ENCODE assay signal across 11 cellular contexts in the genomic region with DNA sequence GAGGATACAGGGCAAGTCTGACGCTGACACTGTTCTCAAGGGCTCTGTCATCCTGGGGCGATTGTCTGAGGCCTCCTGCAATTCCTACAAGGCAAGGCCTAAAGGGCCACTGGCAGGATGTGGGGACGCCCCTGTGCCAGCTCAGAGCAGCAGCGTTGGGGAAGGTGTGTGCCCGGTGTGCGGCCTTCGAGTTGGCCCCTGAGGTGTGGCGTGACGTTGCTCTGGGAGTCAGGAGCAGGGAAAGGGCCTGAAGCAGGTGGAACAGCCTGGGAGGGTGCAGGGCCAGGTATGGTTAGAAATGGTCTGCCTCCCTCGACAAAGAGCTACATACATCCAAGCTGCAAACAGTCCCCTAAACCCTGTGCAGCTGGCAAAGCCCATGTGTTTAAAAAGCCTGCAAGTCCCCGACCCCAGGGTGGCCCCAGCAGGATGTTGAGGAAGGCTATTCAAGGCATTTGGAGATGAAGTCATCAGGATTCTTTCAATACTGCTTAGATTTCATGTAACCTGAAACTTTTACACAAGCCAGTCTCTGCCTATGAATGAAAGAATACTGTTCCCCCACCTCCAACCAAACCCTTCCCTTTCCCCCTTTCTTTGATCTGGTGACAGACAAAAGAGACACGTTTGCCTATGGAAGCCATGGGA.
DNase-seq lines count a peak whose midpoint lies in the region; FAIRE-seq and TF ChIP-seq lines count a peak whose summit lies in the region.
"Had no signal": no experiment of that assay in that cellular context is flagged by ENCODE, and none has a peak within 500 bp of the region (broad histone marks: within the 10 kb centered on the region; RNA-seq: fewer than 3 reads in every experiment).

No MANE protein-coding gene starts in this region.

- peaks cover 0 to 2% (median 0%) of the 10 kb centered on the region in 3 donors for H3K9me3 Mint-ChIP-seq in IgD-negative memory B cell

- no peak for FAIRE-seq in GM19239 (lab: Jason Lieb, UNC)

- peaks cover 7% of the 10 kb centered on the region for H3K27me3 Mint-ChIP-seq in IgD-negative memory B cell
- H3K27me3 Mint-ChIP-seq: effector memory CD8-positive, alpha-beta T cell had no signal

- peaks cover 34 to 61% (median 44%) of the 10 kb centered on the region in 3 donors for H3K4me1 Mint-ChIP-seq in IgD-negative memory B cell

- H3K27me3 ChIP-seq in brain microvascular endothelial cell (replicated peaks): no peaks in the 10 kb centered on the region

- peak overlapping the region; percentile 26 to 84 (median 54) for H3K4me3 Mint-ChIP-seq in IgD-negative memory B cell
- H3K4me3 Mint-ChIP-seq: effector memory CD8-positive, alpha-beta T cell had no signal

- no peaks in the 10 kb centered on the region for H3K36me3 ChIP-seq in brain microvascular endothelial cell (replicated peaks)

- DNase-seq in Caki2 (ENCODE audit: low read depth) (peak; percentile 65), brain microvascular endothelial cell (peak; percentile 76), myocyte (ENCODE audit: low read depth) (peak; percentile 72), NCI-H1105 treated with DMSO at 0.1 percent for 48 hours (lab: John Stamatoyannopoulos, UW) (no peak), coronary artery (ENCODE audit: low spot score) (no peak), GDM1 (lab: John Stamatoyannopoulos, UW) (no peak), GM19239 (ENCODE audit: insufficient read length, low spot score) (no peak)
- DNase-seq: activated CD4-positive, alpha-beta T cell treated with anti-CD3 and anti-CD28 coated beads for 48 hours; effector memory CD8-positive, alpha-beta T cell; NCI-H1694 treated with DMSO at 0.1 percent for 48 hours had no signal

- in situ Hi-C loops in Caki2 (cut with HindIII; ENCODE audit: low pct_unique_long_range_greater_than_20kb, low sequenced_read_pairs) (no loop called here), brain microvascular endothelial cell (cut with HindIII; ENCODE audit: low pct_ligation_motif_present, low sequenced_read_pairs) (no loop called here)

- H3K27ac Mint-ChIP-seq in IgD-negative memory B cell: peak overlapping the region; percentile 83 to 93 (median 86)
- H3K27ac Mint-ChIP-seq: effector memory CD8-positive, alpha-beta T cell had no signal

- H3K4me3 ChIP-seq in brain microvascular endothelial cell (ENCODE audit: low read depth, low read length) (no peak overlapping the region), coronary artery (no peak overlapping the region)

- TF ChIP-seq CTCF in brain microvascular endothelial cell (IDR thresholded peaks at IDR 0.05; ENCODE audit: low read depth, low read length, missing control alignments) (no peak), coronary artery (IDR thresholded peaks at IDR 0.05) (no peak)

- peak overlapping the region; percentile 72 for H3K27ac ChIP-seq in brain microvascular endothelial cell
- H3K27ac ChIP-seq in coronary artery: no peak overlapping the region

- H3K36me3 Mint-ChIP-seq in IgD-negative memory B cell: peaks cover 1% of the 10 kb centered on the region

Comparison
In these comparisons a context has a peak if more than half of its experiments do, and no peak if none do; other contexts are left out.
1. DNase-seq: peak in Caki2 (single experiment), brain microvascular endothelial cell (single experiment) and myocyte (single experiment); none in NCI-H1105 treated with DMSO at 0.1 percent for 48 hours (single experiment), coronary artery (single experiment), GDM1 (single experiment) and GM19239 (single experiment).